1 cellular context compared by ENCODE assay signal in the genomic region with DNA sequence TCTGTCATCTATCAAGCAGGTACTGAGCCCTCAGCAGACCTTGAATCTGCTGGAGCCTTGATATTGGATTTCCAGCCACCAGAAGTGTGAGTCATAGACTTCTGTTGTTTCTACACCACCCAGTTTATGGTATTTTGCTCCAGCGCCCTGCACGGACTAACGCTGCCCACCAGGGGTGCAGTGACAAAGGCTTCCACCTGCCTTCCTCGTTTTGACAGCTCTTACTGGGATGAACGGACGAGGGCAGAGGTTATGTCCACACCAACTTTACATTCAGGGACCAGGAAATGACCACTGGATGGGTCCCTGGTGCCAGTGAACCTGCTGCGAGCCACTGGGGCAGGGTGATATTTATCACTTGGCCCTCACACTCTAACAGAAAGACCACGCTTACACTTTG.
TF ChIP-seq lines count a peak whose summit lies in the region.

No MANE protein-coding gene starts in this region.

TF ChIP-seq in HepG2, 621 proteins besides CTCF, POLR2A, EP300 and RAD21 (continued from another document and continues in another):
- TF ChIP-seq, protein P1, sequence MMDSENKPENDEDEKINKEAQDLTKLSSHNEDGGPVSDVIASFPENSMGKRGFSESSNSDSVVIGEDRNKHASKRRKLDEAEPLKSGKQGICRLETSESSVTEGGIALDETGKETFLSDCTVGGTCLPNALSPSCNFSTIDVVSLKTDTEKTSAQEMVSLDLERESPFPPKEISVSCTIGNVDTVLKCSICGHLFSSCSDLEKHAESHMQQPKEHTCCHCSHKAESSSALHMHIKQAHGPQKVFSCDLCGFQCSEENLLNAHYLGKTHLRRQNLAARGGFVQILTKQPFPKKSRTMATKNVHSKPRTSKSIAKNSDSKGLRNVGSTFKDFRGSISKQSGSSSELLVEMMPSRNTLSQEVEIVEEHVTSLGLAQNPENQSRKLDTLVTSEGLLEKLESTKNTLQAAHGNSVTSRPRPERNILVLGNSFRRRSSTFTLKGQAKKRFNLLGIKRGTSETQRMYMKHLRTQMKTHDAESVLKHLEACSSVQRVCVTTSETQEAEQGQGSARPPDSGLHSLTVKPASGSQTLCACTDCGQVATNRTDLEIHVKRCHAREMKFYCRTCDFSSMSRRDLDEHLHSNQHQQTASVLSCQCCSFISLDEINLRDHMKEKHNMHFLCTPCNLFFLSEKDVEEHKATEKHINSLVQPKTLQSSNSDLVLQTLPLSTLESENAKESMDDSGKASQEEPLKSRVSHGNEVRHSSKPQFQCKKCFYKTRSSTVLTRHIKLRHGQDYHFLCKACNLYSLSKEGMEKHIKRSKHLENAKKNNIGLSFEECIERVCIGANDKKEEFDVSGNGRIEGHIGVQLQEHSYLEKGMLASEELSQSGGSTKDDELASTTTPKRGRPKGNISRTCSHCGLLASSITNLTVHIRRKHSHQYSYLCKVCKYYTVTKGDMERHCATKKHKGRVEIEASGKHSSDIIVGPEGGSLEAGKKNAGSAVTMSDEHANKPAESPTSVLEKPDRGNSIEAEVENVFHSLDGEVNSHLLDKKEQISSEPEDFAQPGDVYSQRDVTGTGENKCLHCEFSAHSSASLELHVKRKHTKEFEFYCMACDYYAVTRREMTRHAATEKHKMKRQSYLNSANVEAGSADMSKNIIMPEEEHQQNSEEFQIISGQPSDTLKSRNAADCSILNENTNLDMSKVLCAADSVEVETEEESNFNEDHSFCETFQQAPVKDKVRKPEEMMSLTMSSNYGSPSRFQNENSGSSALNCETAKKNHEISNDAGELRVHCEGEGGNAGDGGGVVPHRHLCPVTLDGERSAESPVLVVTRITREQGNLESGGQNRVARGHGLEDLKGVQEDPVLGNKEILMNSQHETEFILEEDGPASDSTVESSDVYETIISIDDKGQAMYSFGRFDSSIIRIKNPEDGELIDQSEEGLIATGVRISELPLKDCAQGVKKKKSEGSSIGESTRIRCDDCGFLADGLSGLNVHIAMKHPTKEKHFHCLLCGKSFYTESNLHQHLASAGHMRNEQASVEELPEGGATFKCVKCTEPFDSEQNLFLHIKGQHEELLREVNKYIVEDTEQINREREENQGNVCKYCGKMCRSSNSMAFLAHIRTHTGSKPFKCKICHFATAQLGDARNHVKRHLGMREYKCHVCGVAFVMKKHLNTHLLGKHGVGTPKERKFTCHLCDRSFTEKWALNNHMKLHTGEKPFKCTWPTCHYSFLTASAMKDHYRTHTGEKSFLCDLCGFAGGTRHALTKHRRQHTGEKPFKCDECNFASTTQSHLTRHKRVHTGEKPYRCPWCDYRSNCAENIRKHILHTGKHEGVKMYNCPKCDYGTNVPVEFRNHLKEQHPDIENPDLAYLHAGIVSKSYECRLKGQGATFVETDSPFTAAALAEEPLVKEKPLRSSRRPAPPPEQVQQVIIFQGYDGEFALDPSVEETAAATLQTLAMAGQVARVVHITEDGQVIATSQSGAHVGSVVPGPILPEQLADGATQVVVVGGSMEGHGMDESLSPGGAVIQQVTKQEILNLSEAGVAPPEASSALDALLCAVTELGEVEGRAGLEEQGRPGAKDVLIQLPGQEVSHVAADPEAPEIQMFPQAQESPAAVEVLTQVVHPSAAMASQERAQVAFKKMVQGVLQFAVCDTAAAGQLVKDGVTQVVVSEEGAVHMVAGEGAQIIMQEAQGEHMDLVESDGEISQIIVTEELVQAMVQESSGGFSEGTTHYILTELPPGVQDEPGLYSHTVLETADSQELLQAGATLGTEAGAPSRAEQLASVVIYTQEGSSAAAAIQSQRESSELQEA (CRISPR knock-in tag; IDR thresholded peaks at IDR 0.05; ENCODE audit: not compliant biosample characterization) = no peak
- no peak for TF ChIP-seq ZNF816 (CRISPR knock-in tag; IDR thresholded peaks at IDR 0.05; ENCODE audit: borderline replicate concordance)
- no peak for TF ChIP-seq TCF7L2 (IDR thresholded peaks at IDR 0.05; ENCODE audit: low read depth, low read length)
- no peak for TF ChIP-seq ETV6 (CRISPR knock-in tag; conservative IDR thresholded peaks at IDR 0.05)
- 0 out of 2 replicates have a peak, but pooled peaks have one; percentile 70 for TF ChIP-seq SSRP1 (CRISPR knock-in tag; IDR thresholded peaks at IDR 0.05)
- peak; percentile 99 for TF ChIP-seq FOSL2 (CRISPR knock-in tag; IDR thresholded peaks at IDR 0.05)
- TF ChIP-seq, protein P2, sequence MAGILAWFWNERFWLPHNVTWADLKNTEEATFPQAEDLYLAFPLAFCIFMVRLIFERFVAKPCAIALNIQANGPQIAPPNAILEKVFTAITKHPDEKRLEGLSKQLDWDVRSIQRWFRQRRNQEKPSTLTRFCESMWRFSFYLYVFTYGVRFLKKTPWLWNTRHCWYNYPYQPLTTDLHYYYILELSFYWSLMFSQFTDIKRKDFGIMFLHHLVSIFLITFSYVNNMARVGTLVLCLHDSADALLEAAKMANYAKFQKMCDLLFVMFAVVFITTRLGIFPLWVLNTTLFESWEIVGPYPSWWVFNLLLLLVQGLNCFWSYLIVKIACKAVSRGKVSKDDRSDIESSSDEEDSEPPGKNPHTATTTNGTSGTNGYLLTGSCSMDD (CRISPR knock-in tag; IDR thresholded peaks at IDR 0.05) = no peak
- TF ChIP-seq, protein P3, sequence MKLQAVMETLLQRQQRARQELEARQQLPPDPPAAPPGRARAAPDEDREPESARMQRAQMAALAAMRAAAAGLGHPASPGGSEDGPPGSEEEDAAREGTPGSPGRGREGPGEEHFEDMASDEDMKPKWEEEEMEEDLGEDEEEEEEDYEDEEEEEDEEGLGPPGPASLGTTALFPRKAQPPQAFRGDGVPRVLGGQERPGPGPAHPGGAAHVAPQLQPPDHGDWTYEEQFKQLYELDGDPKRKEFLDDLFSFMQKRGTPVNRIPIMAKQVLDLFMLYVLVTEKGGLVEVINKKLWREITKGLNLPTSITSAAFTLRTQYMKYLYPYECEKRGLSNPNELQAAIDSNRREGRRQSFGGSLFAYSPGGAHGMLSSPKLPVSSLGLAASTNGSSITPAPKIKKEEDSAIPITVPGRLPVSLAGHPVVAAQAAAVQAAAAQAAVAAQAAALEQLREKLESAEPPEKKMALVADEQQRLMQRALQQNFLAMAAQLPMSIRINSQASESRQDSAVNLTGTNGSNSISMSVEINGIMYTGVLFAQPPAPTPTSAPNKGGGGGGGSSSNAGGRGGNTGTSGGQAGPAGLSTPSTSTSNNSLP (IDR thresholded peaks at IDR 0.05; ENCODE audit: low read depth, low read length) = peak; percentile 50; the same call in 1 of the 2 replicates
- TF ChIP-seq, protein P4, sequence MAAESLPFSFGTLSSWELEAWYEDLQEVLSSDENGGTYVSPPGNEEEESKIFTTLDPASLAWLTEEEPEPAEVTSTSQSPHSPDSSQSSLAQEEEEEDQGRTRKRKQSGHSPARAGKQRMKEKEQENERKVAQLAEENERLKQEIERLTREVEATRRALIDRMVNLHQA (CRISPR knock-in tag; IDR thresholded peaks at IDR 0.05) = no peak
- TF ChIP-seq NCOA5 (CRISPR knock-in tag; IDR thresholded peaks at IDR 0.05) = no peak
- no peak for TF ChIP-seq HMG20B (CRISPR knock-in tag; conservative IDR thresholded peaks at IDR 0.05)
- TF ChIP-seq, protein P5, sequence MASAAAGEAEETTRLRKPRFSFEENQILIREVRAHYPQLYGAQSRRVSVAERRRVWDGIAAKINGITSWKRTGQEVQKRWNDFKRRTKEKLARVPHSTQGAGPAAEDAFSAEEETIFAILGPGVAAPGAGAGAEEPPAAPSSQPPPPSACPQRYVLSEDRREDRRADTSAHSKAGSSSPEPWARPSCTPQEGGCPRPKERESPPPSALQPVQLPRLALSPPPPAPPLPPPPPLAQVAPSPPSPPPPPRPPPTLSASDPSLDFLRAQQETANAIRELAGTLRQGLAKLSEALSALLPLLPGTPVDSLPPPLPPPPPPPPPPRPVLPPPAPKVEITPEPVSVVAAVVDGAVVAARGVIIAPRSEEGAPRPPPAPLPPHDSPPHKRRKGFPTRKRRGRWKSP (CRISPR knock-in tag; IDR thresholded peaks at IDR 0.05) = peak; percentile 86
- no peak for TF ChIP-seq NCOR1 (IDR thresholded peaks at IDR 0.05; ENCODE audit: borderline replicate concordance, low read length)
- no peak for TF ChIP-seq ZNF136 (CRISPR knock-in tag; IDR thresholded peaks at IDR 0.05; ENCODE audit: low read depth)
- no peak for TF ChIP-seq ZFP82 (CRISPR knock-in tag; IDR thresholded peaks at IDR 0.05; ENCODE audit: borderline replicate concordance)
- TF ChIP-seq HNRNPL (IDR thresholded peaks at IDR 0.05; ENCODE audit: low read depth, low read length) = no peak
- TF ChIP-seq ZNF543 (CRISPR knock-in tag; IDR thresholded peaks at IDR 0.05) = no peak
- TF ChIP-seq ZBTB1 (CRISPR knock-in tag; IDR thresholded peaks at IDR 0.05; ENCODE audit: borderline replicate concordance) = no peak
- TF ChIP-seq RORA (CRISPR knock-in tag; IDR thresholded peaks at IDR 0.05) = no peak
- 0 out of 2 replicates have a peak, but pooled peaks have one; percentile 46 for TF ChIP-seq KLF12 (CRISPR knock-in tag; IDR thresholded peaks at IDR 0.05; ENCODE audit: borderline replicate concordance)
- TF ChIP-seq, protein P6, sequence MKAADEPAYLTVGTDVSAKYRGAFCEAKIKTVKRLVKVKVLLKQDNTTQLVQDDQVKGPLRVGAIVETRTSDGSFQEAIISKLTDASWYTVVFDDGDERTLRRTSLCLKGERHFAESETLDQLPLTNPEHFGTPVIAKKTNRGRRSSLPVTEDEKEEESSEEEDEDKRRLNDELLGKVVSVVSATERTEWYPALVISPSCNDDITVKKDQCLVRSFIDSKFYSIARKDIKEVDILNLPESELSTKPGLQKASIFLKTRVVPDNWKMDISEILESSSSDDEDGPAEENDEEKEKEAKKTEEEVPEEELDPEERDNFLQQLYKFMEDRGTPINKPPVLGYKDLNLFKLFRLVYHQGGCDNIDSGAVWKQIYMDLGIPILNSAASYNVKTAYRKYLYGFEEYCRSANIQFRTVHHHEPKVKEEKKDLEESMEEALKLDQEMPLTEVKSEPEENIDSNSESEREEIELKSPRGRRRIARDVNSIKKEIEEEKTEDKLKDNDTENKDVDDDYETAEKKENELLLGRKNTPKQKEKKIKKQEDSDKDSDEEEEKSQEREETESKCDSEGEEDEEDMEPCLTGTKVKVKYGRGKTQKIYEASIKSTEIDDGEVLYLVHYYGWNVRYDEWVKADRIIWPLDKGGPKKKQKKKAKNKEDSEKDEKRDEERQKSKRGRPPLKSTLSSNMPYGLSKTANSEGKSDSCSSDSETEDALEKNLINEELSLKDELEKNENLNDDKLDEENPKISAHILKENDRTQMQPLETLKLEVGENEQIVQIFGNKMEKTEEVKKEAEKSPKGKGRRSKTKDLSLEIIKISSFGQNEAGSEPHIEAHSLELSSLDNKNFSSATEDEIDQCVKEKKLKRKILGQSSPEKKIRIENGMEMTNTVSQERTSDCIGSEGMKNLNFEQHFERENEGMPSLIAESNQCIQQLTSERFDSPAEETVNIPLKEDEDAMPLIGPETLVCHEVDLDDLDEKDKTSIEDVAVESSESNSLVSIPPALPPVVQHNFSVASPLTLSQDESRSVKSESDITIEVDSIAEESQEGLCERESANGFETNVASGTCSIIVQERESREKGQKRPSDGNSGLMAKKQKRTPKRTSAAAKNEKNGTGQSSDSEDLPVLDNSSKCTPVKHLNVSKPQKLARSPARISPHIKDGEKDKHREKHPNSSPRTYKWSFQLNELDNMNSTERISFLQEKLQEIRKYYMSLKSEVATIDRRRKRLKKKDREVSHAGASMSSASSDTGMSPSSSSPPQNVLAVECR (CRISPR knock-in tag; IDR thresholded peaks at IDR 0.05; ENCODE audit: borderline replicate concordance) = peak; percentile 74; the same call in 1 of the 2 replicates
- TF ChIP-seq ZKSCAN5 (CRISPR knock-in tag; IDR thresholded peaks at IDR 0.05) = no peak
- 0 out of 2 replicates have a peak, but pooled peaks have one; percentile 17 for TF ChIP-seq DNMT3B (CRISPR knock-in tag; conservative IDR thresholded peaks at IDR 0.05)
- no peak for TF ChIP-seq REL (CRISPR knock-in tag; conservative IDR thresholded peaks at IDR 0.05)
- 0 out of 2 replicates have a peak, but pooled peaks have one; percentile 55 for TF ChIP-seq ZNF451 (CRISPR knock-in tag; IDR thresholded peaks at IDR 0.05)
- TF ChIP-seq, protein P7, sequence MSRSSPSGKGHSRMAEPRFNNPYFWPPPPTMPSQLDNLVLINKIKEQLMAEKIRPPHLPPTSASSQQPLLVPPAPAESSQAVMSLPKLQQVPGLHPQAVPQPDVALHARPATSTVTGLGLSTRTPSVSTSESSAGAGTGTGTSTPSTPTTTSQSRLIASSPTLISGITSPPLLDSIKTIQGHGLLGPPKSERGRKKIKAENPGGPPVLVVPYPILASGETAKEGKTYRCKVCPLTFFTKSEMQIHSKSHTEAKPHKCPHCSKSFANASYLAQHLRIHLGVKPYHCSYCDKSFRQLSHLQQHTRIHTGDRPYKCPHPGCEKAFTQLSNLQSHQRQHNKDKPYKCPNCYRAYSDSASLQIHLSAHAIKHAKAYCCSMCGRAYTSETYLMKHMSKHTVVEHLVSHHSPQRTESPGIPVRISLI (CRISPR knock-in tag; IDR thresholded peaks at IDR 0.05; ENCODE audit: borderline replicate concordance) = no peak; the same call in 1 of the 2 replicates
- 0 out of 2 replicates have a peak, but pooled peaks have one; percentile 73 for TF ChIP-seq TP53 (CRISPR knock-in tag; conservative IDR thresholded peaks at IDR 0.05)
- TF ChIP-seq HES4 (CRISPR knock-in tag; IDR thresholded peaks at IDR 0.05; ENCODE audit: borderline replicate concordance) = no peak
- no peak for TF ChIP-seq U2AF2 (IDR thresholded peaks at IDR 0.05; ENCODE audit: low read depth, low read length)
- no peak for TF ChIP-seq ZNF768 (CRISPR knock-in tag; IDR thresholded peaks at IDR 0.05)
- TF ChIP-seq CENPX (CRISPR knock-in tag; IDR thresholded peaks at IDR 0.05) = no peak
- no peak for TF ChIP-seq FOXP1 (IDR thresholded peaks at IDR 0.05)
- peak; percentile 43 for TF ChIP-seq FOXP1 (CRISPR knock-in tag; IDR thresholded peaks at IDR 0.05)
- TF ChIP-seq, protein P8, sequence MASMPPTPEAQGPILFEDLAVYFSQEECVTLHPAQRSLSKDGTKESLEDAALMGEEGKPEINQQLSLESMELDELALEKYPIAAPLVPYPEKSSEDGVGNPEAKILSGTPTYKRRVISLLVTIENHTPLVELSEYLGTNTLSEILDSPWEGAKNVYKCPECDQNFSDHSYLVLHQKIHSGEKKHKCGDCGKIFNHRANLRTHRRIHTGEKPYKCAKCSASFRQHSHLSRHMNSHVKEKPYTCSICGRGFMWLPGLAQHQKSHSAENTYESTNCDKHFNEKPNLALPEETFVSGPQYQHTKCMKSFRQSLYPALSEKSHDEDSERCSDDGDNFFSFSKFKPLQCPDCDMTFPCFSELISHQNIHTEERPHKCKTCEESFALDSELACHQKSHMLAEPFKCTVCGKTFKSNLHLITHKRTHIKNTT (CRISPR knock-in tag; IDR thresholded peaks at IDR 0.05) = no peak
- no peak for TF ChIP-seq HOXA9 (CRISPR knock-in tag; IDR thresholded peaks at IDR 0.05; ENCODE audit: borderline replicate concordance)
- TF ChIP-seq, protein P9, sequence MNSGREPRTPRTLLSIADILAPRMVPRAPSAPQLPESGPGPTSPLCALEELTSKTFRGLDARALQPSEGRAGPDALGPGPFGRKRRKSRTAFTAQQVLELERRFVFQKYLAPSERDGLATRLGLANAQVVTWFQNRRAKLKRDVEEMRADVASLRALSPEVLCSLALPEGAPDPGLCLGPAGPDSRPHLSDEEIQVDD (CRISPR knock-in tag; IDR thresholded peaks at IDR 0.05; ENCODE audit: borderline replicate concordance) = no peak
